2 cellular contexts compared by ENCODE assay signal in the genomic region with DNA sequence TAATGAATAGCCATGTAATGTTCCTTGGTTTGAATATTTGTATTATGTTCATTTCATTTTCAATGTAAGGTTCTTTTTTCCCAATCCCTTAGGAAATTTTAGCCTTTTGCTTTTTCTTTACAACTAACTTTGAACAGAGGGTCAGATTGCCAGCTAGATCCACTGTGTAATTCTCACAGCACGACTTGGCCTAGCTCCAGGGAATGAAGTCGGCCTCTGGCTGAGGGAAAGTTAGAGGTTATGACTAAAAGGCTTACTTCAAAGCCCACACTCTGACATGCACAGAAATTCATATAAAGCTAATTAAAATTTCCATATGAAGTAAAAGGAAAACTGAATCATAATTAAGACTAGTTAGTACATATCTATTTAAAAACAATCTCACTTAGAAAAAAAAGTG.
TF ChIP-seq lines count a peak whose summit lies in the region.

No MANE protein-coding gene starts in this region.

TF ChIP-seq in SK-N-SH, 30 proteins besides CTCF, POLR2A, EP300 and RAD21 (continued from another document):
- TF ChIP-seq, protein P1, sequence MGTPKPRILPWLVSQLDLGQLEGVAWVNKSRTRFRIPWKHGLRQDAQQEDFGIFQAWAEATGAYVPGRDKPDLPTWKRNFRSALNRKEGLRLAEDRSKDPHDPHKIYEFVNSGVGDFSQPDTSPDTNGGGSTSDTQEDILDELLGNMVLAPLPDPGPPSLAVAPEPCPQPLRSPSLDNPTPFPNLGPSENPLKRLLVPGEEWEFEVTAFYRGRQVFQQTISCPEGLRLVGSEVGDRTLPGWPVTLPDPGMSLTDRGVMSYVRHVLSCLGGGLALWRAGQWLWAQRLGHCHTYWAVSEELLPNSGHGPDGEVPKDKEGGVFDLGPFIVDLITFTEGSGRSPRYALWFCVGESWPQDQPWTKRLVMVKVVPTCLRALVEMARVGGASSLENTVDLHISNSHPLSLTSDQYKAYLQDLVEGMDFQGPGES (IDR thresholded peaks at IDR 0.05; ENCODE audit: low read depth, low read length), result no peak
- TF ChIP-seq RCOR1 (IDR thresholded peaks at IDR 0.05; ENCODE audit: low read length), result no peak
- no peak for TF ChIP-seq TAF1 (IDR thresholded peaks at IDR 0.05; ENCODE audit: borderline replicate concordance, low read depth, low read length)
- no peak for TF ChIP-seq SMC3 (IDR thresholded peaks at IDR 0.05; ENCODE audit: low read depth, low read length)
- no peak for TF ChIP-seq YY1 (IDR thresholded peaks at IDR 0.05; ENCODE audit: low read depth)
- TF ChIP-seq MXI1 (IDR thresholded peaks at IDR 0.05; ENCODE audit: low read depth, low read length), result no peak
- TF ChIP-seq, protein P2, sequence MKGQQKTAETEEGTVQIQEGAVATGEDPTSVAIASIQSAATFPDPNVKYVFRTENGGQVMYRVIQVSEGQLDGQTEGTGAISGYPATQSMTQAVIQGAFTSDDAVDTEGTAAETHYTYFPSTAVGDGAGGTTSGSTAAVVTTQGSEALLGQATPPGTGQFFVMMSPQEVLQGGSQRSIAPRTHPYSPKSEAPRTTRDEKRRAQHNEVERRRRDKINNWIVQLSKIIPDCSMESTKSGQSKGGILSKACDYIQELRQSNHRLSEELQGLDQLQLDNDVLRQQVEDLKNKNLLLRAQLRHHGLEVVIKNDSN (IDR thresholded peaks at IDR 0.05; ENCODE audit: borderline replicate concordance, low read depth), result no peak
- no peak for TF ChIP-seq RFX5 (IDR thresholded peaks at IDR 0.05; ENCODE audit: low read length)
- no peak for TF ChIP-seq CHD2 (IDR thresholded peaks at IDR 0.05; ENCODE audit: low read length, partially characterized antibody)
- TF ChIP-seq, protein P3, sequence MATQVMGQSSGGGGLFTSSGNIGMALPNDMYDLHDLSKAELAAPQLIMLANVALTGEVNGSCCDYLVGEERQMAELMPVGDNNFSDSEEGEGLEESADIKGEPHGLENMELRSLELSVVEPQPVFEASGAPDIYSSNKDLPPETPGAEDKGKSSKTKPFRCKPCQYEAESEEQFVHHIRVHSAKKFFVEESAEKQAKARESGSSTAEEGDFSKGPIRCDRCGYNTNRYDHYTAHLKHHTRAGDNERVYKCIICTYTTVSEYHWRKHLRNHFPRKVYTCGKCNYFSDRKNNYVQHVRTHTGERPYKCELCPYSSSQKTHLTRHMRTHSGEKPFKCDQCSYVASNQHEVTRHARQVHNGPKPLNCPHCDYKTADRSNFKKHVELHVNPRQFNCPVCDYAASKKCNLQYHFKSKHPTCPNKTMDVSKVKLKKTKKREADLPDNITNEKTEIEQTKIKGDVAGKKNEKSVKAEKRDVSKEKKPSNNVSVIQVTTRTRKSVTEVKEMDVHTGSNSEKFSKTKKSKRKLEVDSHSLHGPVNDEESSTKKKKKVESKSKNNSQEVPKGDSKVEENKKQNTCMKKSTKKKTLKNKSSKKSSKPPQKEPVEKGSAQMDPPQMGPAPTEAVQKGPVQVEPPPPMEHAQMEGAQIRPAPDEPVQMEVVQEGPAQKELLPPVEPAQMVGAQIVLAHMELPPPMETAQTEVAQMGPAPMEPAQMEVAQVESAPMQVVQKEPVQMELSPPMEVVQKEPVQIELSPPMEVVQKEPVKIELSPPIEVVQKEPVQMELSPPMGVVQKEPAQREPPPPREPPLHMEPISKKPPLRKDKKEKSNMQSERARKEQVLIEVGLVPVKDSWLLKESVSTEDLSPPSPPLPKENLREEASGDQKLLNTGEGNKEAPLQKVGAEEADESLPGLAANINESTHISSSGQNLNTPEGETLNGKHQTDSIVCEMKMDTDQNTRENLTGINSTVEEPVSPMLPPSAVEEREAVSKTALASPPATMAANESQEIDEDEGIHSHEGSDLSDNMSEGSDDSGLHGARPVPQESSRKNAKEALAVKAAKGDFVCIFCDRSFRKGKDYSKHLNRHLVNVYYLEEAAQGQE (IDR thresholded peaks at IDR 0.05; ENCODE audit: low read depth, low read length), result no peak
- no peak for TF ChIP-seq NFIC (IDR thresholded peaks at IDR 0.05; ENCODE audit: borderline replicate concordance)
- no peak for TF ChIP-seq JUND (IDR thresholded peaks at IDR 0.05)
- TF ChIP-seq TCF12 (IDR thresholded peaks at IDR 0.05), result no peak
- TF ChIP-seq, protein P4, sequence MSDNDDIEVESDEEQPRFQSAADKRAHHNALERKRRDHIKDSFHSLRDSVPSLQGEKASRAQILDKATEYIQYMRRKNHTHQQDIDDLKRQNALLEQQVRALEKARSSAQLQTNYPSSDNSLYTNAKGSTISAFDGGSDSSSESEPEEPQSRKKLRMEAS (IDR thresholded peaks at IDR 0.05; ENCODE audit: low read depth), result no peak
- TF ChIP-seq GATA2 (CRISPR knock-in tag; IDR thresholded peaks at IDR 0.05), result no peak
- TF ChIP-seq, protein P5, sequence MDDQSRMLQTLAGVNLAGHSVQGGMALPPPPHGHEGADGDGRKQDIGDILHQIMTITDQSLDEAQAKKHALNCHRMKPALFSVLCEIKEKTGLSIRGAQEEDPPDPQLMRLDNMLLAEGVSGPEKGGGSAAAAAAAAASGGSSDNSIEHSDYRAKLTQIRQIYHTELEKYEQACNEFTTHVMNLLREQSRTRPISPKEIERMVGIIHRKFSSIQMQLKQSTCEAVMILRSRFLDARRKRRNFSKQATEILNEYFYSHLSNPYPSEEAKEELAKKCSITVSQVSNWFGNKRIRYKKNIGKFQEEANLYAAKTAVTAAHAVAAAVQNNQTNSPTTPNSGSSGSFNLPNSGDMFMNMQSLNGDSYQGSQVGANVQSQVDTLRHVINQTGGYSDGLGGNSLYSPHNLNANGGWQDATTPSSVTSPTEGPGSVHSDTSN (IDR thresholded peaks at IDR 0.05), result no peak

TF ChIP-seq in SK-N-SH treated with all-trans-retinoic acid at 6 μM for 48 hours, 23 proteins besides CTCF, POLR2A, EP300 and RAD21 (continued from another document):
- TF ChIP-seq, protein P6, sequence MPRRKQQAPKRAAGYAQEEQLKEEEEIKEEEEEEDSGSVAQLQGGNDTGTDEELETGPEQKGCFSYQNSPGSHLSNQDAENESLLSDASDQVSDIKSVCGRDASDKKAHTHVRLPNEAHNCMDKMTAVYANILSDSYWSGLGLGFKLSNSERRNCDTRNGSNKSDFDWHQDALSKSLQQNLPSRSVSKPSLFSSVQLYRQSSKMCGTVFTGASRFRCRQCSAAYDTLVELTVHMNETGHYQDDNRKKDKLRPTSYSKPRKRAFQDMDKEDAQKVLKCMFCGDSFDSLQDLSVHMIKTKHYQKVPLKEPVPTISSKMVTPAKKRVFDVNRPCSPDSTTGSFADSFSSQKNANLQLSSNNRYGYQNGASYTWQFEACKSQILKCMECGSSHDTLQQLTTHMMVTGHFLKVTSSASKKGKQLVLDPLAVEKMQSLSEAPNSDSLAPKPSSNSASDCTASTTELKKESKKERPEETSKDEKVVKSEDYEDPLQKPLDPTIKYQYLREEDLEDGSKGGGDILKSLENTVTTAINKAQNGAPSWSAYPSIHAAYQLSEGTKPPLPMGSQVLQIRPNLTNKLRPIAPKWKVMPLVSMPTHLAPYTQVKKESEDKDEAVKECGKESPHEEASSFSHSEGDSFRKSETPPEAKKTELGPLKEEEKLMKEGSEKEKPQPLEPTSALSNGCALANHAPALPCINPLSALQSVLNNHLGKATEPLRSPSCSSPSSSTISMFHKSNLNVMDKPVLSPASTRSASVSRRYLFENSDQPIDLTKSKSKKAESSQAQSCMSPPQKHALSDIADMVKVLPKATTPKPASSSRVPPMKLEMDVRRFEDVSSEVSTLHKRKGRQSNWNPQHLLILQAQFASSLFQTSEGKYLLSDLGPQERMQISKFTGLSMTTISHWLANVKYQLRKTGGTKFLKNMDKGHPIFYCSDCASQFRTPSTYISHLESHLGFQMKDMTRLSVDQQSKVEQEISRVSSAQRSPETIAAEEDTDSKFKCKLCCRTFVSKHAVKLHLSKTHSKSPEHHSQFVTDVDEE (CRISPR knock-in tag; IDR thresholded peaks at IDR 0.05), result no peak
- TF ChIP-seq TCF4 (CRISPR knock-in tag; IDR thresholded peaks at IDR 0.05; ENCODE audit: borderline replicate concordance) (no peak), TOX (CRISPR knock-in tag; IDR thresholded peaks at IDR 0.05; ENCODE audit: borderline replicate concordance) (no peak), GLIS3 (CRISPR knock-in tag; IDR thresholded peaks at IDR 0.05) (no peak), ZFP3 (CRISPR knock-in tag; IDR thresholded peaks at IDR 0.05) (no peak), ZNF565 (CRISPR knock-in tag; conservative IDR thresholded peaks at IDR 0.05; ENCODE audit: low read depth) (no peak), BACH2 (CRISPR knock-in tag; IDR thresholded peaks at IDR 0.05; ENCODE audit: borderline replicate concordance) (no peak), ESRRG (CRISPR knock-in tag; IDR thresholded peaks at IDR 0.05) (no peak), CSDC2 (CRISPR knock-in tag; IDR thresholded peaks at IDR 0.05) (no peak)
- TF ChIP-seq, protein P7, sequence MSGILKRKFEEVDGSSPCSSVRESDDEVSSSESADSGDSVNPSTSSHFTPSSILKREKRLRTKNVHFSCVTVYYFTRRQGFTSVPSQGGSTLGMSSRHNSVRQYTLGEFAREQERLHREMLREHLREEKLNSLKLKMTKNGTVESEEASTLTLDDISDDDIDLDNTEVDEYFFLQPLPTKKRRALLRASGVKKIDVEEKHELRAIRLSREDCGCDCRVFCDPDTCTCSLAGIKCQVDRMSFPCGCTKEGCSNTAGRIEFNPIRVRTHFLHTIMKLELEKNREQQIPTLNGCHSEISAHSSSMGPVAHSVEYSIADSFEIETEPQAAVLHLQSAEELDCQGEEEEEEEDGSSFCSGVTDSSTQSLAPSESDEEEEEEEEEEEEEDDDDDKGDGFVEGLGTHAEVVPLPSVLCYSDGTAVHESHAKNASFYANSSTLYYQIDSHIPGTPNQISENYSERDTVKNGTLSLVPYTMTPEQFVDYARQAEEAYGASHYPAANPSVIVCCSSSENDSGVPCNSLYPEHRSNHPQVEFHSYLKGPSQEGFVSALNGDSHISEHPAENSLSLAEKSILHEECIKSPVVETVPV (CRISPR knock-in tag; IDR thresholded peaks at IDR 0.05), result no peak
- TF ChIP-seq, protein P8, sequence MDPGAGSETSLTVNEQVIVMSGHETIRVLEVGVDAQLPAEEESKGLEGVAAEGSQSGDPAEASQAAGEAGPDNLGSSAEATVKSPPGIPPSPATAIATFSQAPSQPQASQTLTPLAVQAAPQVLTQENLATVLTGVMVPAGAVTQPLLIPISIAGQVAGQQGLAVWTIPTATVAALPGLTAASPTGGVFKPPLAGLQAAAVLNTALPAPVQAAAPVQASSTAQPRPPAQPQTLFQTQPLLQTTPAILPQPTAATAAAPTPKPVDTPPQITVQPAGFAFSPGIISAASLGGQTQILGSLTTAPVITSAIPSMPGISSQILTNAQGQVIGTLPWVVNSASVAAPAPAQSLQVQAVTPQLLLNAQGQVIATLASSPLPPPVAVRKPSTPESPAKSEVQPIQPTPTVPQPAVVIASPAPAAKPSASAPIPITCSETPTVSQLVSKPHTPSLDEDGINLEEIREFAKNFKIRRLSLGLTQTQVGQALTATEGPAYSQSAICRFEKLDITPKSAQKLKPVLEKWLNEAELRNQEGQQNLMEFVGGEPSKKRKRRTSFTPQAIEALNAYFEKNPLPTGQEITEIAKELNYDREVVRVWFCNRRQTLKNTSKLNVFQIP (CRISPR knock-in tag; IDR thresholded peaks at IDR 0.05; ENCODE audit: borderline replicate concordance, low read depth), result no peak
- TF ChIP-seq, protein P9, sequence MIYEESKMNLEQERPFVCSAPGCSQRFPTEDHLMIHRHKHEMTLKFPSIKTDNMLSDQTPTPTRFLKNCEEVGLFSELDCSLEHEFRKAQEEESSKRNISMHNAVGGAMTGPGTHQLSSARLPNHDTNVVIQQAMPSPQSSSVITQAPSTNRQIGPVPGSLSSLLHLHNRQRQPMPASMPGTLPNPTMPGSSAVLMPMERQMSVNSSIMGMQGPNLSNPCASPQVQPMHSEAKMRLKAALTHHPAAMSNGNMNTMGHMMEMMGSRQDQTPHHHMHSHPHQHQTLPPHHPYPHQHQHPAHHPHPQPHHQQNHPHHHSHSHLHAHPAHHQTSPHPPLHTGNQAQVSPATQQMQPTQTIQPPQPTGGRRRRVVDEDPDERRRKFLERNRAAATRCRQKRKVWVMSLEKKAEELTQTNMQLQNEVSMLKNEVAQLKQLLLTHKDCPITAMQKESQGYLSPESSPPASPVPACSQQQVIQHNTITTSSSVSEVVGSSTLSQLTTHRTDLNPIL (CRISPR knock-in tag; IDR thresholded peaks at IDR 0.05; ENCODE audit: low read depth), result no peak
